ENCODE assay signal across 20 cellular contexts in genomic region chr5:116827078-116827477, GRCh38.
DNase-seq lines count a peak whose midpoint lies in the region; ATAC-seq, FAIRE-seq and TF ChIP-seq lines count a peak whose summit lies in the region.
"Had no signal": no experiment of that assay in that cellular context is flagged by ENCODE, and none has a peak within 500 bp of the region (broad histone marks: within the 10 kb centered on the region; RNA-seq: fewer than 3 reads in every experiment).

No MANE protein-coding gene starts in this region.

- no peak overlapping the region for H4K5ac ChIP-seq in mesendoderm (ENCODE audit: low read length)

- H4K20me1 ChIP-seq in HepG2 (ENCODE audit: insufficient read depth, low read length) = no peaks in the 10 kb centered on the region
- no peaks in the 10 kb centered on the region for H4K20me1 ChIP-seq in GM23248 (ENCODE audit: insufficient read depth)
- H4K20me1 ChIP-seq: BLaER1 treated with 17β-estradiol and CSF1 and Interleukin-3, amounts not matched to agents 10 nM and 100 nM had no signal

- H3K4me1 ChIP-seq in HepG2 (ENCODE audit: insufficient read depth, low read length) (peaks cover 12% of the 10 kb centered on the region), right lobe of liver (no peaks in the 10 kb centered on the region), mesendoderm (ENCODE audit: control insufficient read depth, low read depth, low read length) (no peaks in the 10 kb centered on the region), GM23248 (ENCODE audit: insufficient read depth) (no peaks in the 10 kb centered on the region)
- H3K4me1 ChIP-seq: A549; BLaER1 treated with 17β-estradiol and CSF1 and Interleukin-3, amounts not matched to agents 10 nM and 100 nM; Caco-2 had no signal

- no peak for TF ChIP-seq RAD21 in HepG2 (CRISPR knock-in tag; IDR thresholded peaks at IDR 0.05)

- H4K8ac ChIP-seq in mesendoderm (ENCODE audit: low read depth, low read length) = no peak overlapping the region

- no peak overlapping the region for H3K9ac ChIP-seq in HepG2 (ENCODE audit: insufficient read depth, low read depth, low read length)
- H3K9ac ChIP-seq in mesendoderm (ENCODE audit: low read length) = no peak overlapping the region
- no peak overlapping the region for H3K9ac ChIP-seq in GM23248
- H3K9ac ChIP-seq: BLaER1 treated with 17β-estradiol and CSF1 and Interleukin-3, amounts not matched to agents 10 nM and 100 nM had no signal

- H3K27ac ChIP-seq in HepG2 (ENCODE audit: extremely low read length, insufficient read depth, low read length) (no peak overlapping the region), right lobe of liver (no peak overlapping the region), mesendoderm (ENCODE audit: low read depth, low read length) (no peak overlapping the region), GM23248 (no peak overlapping the region)
- H3K27ac ChIP-seq: 22Rv1; A549; BLaER1 treated with 17β-estradiol and CSF1 and Interleukin-3, amounts not matched to agents 10 nM and 100 nM; C4-2B had no signal

- H2AK5ac ChIP-seq in mesendoderm (ENCODE audit: low read length) = no peak overlapping the region

- H3K36me3 ChIP-seq in HepG2 (replicated peaks in 1 of 2; ENCODE audit: control insufficient read depth in 1 of 2, insufficient read depth in 2 of 2, low read length in 2 of 2) (no peaks in the 10 kb centered on the region), right lobe of liver (no peaks in the 10 kb centered on the region), mesendoderm (ENCODE audit: control insufficient read depth, insufficient read depth, low read length) (no peaks in the 10 kb centered on the region), GM23248 (ENCODE audit: low read depth) (no peaks in the 10 kb centered on the region)
- H3K36me3 ChIP-seq: BLaER1 treated with 17β-estradiol and CSF1 and Interleukin-3, amounts not matched to agents 10 nM and 100 nM had no signal

- H3K79me1 ChIP-seq in mesendoderm (ENCODE audit: low read length) = no peaks in the 10 kb centered on the region

- in situ Hi-C loops in HepG2 (cut with HindIII; ENCODE audit: extremely low pct_ligation_motif_present, low pct_unique_long_range_greater_than_20kb) = no loop called here
- in situ Hi-C loops in GM23248 (cut with MboI) = no loop called here

- no peak overlapping the region for H3K4ac ChIP-seq in mesendoderm (ENCODE audit: low read depth, low read length)

- TF ChIP-seq POLR2A in HepG2 (IDR thresholded peaks at IDR 0.05; ENCODE audit: insufficient read depth in 1 of 2, low read depth in 2 of 2, low read length in 2 of 2) = no peak
- TF ChIP-seq POLR2A in right lobe of liver (IDR thresholded peaks at IDR 0.05) = no peak

- no peak overlapping the region for H3K4me2 ChIP-seq in HepG2 (ENCODE audit: low read depth, low read length)
- H3K4me2 ChIP-seq in mesendoderm (ENCODE audit: low read length) = no peak overlapping the region
- H3K4me2 ChIP-seq in GM23248 (ENCODE audit: unreplicated experiment) = no peak overlapping the region
- H3K4me2 ChIP-seq: A549; BLaER1 treated with 17β-estradiol and CSF1 and Interleukin-3, amounts not matched to agents 10 nM and 100 nM had no signal

- H3F3A ChIP-seq in GM23248 (ENCODE audit: insufficient read depth) = no peaks in the 10 kb centered on the region

- H3K27me3 ChIP-seq in HepG2 (ENCODE audit: control insufficient read depth in 1 of 2, insufficient read depth in 2 of 2, low read length in 2 of 2) (no peaks in the 10 kb centered on the region; a peak in 1 of 5 replicates), right lobe of liver (no peaks in the 10 kb centered on the region), mesendoderm (ENCODE audit: insufficient read depth, low read length, poor library complexity) (no peaks in the 10 kb centered on the region), GM23248 (replicated peaks; ENCODE audit: insufficient read depth) (no peaks in the 10 kb centered on the region)
- H3K27me3 ChIP-seq: BLaER1 treated with 17β-estradiol and CSF1 and Interleukin-3, amounts not matched to agents 10 nM and 100 nM had no signal

- no peak for TF ChIP-seq CTCF in HepG2 (CRISPR knock-in tag; IDR thresholded peaks at IDR 0.05)
- TF ChIP-seq CTCF in right lobe of liver (IDR thresholded peaks at IDR 0.05) = no peak
- TF ChIP-seq CTCF in foreskin fibroblast (IDR thresholded peaks at IDR 0.05; ENCODE audit: low read depth, low read length) = no peak

- H2AFZ ChIP-seq in HepG2 (ENCODE audit: low read length) (no peak overlapping the region), GM23248 (no peak overlapping the region)

- intact Hi-C loops in HepG2 (cut with micrococcal nuclease; ENCODE audit: unreplicated experiment) = no loop called here
- intact Hi-C loops in right lobe of liver (cut with DNase I) = no loop called here

- no TSS peak for BruUV-seq in HepG2 (replicated peaks; lab: Mats Ljungman, UMichigan)

- DNase-seq in HepG2 (ENCODE audit: low spot score) (no peak), right lobe of liver (no peak), mesendoderm (no peak), GM23248 (no peak), foreskin fibroblast (no peak)
- DNase-seq: AML-193; Caco-2; Calu3; CD4-positive, alpha-beta T cell; CD8-positive, alpha-beta T cell; DMS79 treated with DMSO at 0.1 percent for 48 hours; GF-D8 had no signal

- ATAC-seq in HepG2 (no peak), right lobe of liver (no peak)
- ATAC-seq: A549; CD8-positive, alpha-beta T cell had no signal

- CTCF ChIA-PET in HepG2 (lab: Yijun Ruan, JAX; ENCODE audit: low intra/inter-chr PET ratio, low total read pairs) = no interaction called here

- FAIRE-seq in HepG2 (lab: Jason Lieb, UNC) = no peak
- FAIRE-seq: A549, D721Med, G401.6, GM12891, GM19239 had no signal

- TF ChIP-seq EP300 in HepG2 (IDR thresholded peaks at IDR 0.05; ENCODE audit: low read depth in 2 of 2, low read length in 2 of 2) = no peak
- no peak for TF ChIP-seq EP300 in HepG2 (CRISPR knock-in tag; IDR thresholded peaks at IDR 0.05; ENCODE audit: borderline replicate concordance)

- no peak overlapping the region for H3K23ac ChIP-seq in mesendoderm (ENCODE audit: low read length)

- H3K9me3 ChIP-seq in HepG2 (ENCODE audit: low read length) (no peaks in the 10 kb centered on the region), right lobe of liver (no peaks in the 10 kb centered on the region), GM23248 (ENCODE audit: low read depth) (no peaks in the 10 kb centered on the region)
- H3K9me3 ChIP-seq: A549; BLaER1 treated with 17β-estradiol and CSF1 and Interleukin-3, amounts not matched to agents 10 nM and 100 nM; Caco-2 had no signal

- no peak overlapping the region for H3K18ac ChIP-seq in mesendoderm (ENCODE audit: low read length)

- H3K79me2 ChIP-seq in HepG2 (ENCODE audit: insufficient read depth, low read length) = no peaks in the 10 kb centered on the region
- H3K79me2 ChIP-seq in mesendoderm (ENCODE audit: control insufficient read depth, insufficient read depth, low read length) = no peaks in the 10 kb centered on the region
- H3K79me2 ChIP-seq in GM23248 (ENCODE audit: insufficient read depth) = no peaks in the 10 kb centered on the region

- no peak overlapping the region for H2BK5ac ChIP-seq in mesendoderm (ENCODE audit: low read length)

- no peaks in the 10 kb centered on the region for H3K9me2 ChIP-seq in GM23248 (ENCODE audit: insufficient read depth)

- peak overlapping the region; percentile 88 for H2BK120ac ChIP-seq in mesendoderm (ENCODE audit: low read depth, low read length)

- H3K4me3 ChIP-seq in HepG2 (replicated peaks in 1 of 3; ENCODE audit: insufficient read depth in 1 of 3, low read depth in 2 of 3, low read length in 3 of 3) (no peak overlapping the region), right lobe of liver (no peak overlapping the region), mesendoderm (ENCODE audit: low read length) (no peak overlapping the region), GM23248 (no peak overlapping the region), foreskin fibroblast (ENCODE audit: low read depth in 1 of 2, low read length in 2 of 2) (no peak overlapping the region)
- H3K4me3 ChIP-seq: A549; BLaER1 treated with 17β-estradiol and CSF1 and Interleukin-3, amounts not matched to agents 10 nM and 100 nM had no signal

- POLR2A ChIA-PET in HepG2 (lab: Yijun Ruan, JAX) = no interaction called here

- H3K56ac ChIP-seq in mesendoderm (ENCODE audit: low read length) = no peak overlapping the region

- peak overlapping the region; percentile 99 for H2BK15ac ChIP-seq in mesendoderm (replicated peaks; ENCODE audit: low read depth)

TF ChIP-seq in HepG2, 621 proteins besides CTCF, POLR2A, EP300 and RAD21:
- TF ChIP-seq ZNF510 (CRISPR knock-in tag; IDR thresholded peaks at IDR 0.05; ENCODE audit: low read depth) = no peak
- peak; percentile 59; the same call in 1 of the 2 replicates for TF ChIP-seq ZNF770 (CRISPR knock-in tag; IDR thresholded peaks at IDR 0.05)
- no peak for TF ChIP-seq KLF12 (CRISPR knock-in tag; IDR thresholded peaks at IDR 0.05; ENCODE audit: borderline replicate concordance)
- TF ChIP-seq ZNF503 (CRISPR knock-in tag; IDR thresholded peaks at IDR 0.05) = no peak
